15 cellular contexts compared by ENCODE assay signal in genomic region chr2:160096414-160096813, GRCh38. TPM values are rescaled to one million over a fixed set of nuclear protein-coding genes. Genes with fewer than 3 reads are reported as not detected.
DNase-seq lines count a peak whose midpoint lies in the region; ATAC-seq and TF ChIP-seq lines count a peak whose summit lies in the region.
"Had no signal": no experiment of that assay in that cellular context is flagged by ENCODE, and none has a peak within 500 bp of the region (broad histone marks: within the 10 kb centered on the region; RNA-seq: fewer than 3 reads in every experiment).

No MANE protein-coding gene starts in this region.

- peaks cover 0 to 4% of the 10 kb centered on the region in 2 donors for H3K4me1 Mint-ChIP-seq in stimulated activated naive B cell treated with anti-CD40 and anti-IgM and Interleukin-4, amounts not matched to agents 10 μg/mL and 1 μg/mL and 100 μg/mL, for 72 hours

- no peak for TF ChIP-seq POLR2A in erythroblast (IDR thresholded peaks at IDR 0.05; ENCODE audit: low read length)

- H3K9me3 Mint-ChIP-seq in stimulated activated naive B cell treated with anti-CD40 and anti-IgM and Interleukin-4, amounts not matched to agents 10 μg/mL and 1 μg/mL and 100 μg/mL, for 72 hours = peaks cover 2 to 15% of the 10 kb centered on the region in 2 donors

- H3K27ac Mint-ChIP-seq in stimulated activated naive B cell treated with anti-CD40 and anti-IgM and Interleukin-4, amounts not matched to agents 10 μg/mL and 1 μg/mL and 100 μg/mL, for 72 hours = no peak overlapping the region

- peaks cover 0 to 7% of the 10 kb centered on the region in 2 donors for H3K27me3 Mint-ChIP-seq in stimulated activated naive B cell treated with anti-CD40 and anti-IgM and Interleukin-4, amounts not matched to agents 10 μg/mL and 1 μg/mL and 100 μg/mL, for 72 hours

- DNase-seq in stimulated activated CD4-positive, alpha-beta T cell treated with anti-CD3 and anti-CD28 coated beads, Interleukin-15, amount 100 ng/mL, for 24 hours = peak; percentile 35
- DNase-seq in stimulated activated CD4-positive, alpha-beta T cell treated with anti-CD3 and anti-CD28 coated beads, Interleukin-4, amount 100 ng/mL, for 1 hour = no peak
- DNase-seq in NOMO-1 treated with DMSO at 0.1 percent for 48 hours (lab: John Stamatoyannopoulos, UW; ENCODE audit: unreplicated experiment) = peak; percentile 74
- DNase-seq in stimulated activated naive B cell treated with anti-CD40 and anti-IgM and Interleukin-4, amounts not matched to agents 10 μg/mL and 1 μg/mL and 100 μg/mL, for 72 hours = peak; percentile 17
- no peak for DNase-seq in NCI-H128 (lab: John Stamatoyannopoulos, UW; ENCODE audit: unreplicated experiment)
- DNase-seq in erythroblast (lab: John Stamatoyannopoulos, UW) = no peak
- DNase-seq in A172 (ENCODE audit: low spot score) = no peak
- DNase-seq: cerebellar nuclear complex, glutamatergic neuron, KBM-7, kidney glomerular epithelial cell, NCI-H2029 treated with DMSO at 0.1 percent for 48 hours, T-helper 9 cell had no signal

- peak; percentile 77 for ATAC-seq in HG02588 (IDR thresholded peaks at IDR 0.05; ENCODE audit: unreplicated experiment)
- ATAC-seq in stimulated activated naive B cell treated with anti-CD40 and anti-IgM and Interleukin-4, amounts not matched to agents 10 μg/mL and 1 μg/mL and 100 μg/mL, for 72 hours (replicated peaks) = peak; percentile 96 to 98

- H3K36me3 Mint-ChIP-seq in stimulated activated naive B cell treated with anti-CD40 and anti-IgM and Interleukin-4, amounts not matched to agents 10 μg/mL and 1 μg/mL and 100 μg/mL, for 72 hours = peaks cover 2 to 4% of the 10 kb centered on the region in 2 donors

- H3K4me3 Mint-ChIP-seq in stimulated activated naive B cell treated with anti-CD40 and anti-IgM and Interleukin-4, amounts not matched to agents 10 μg/mL and 1 μg/mL and 100 μg/mL, for 72 hours = no peak overlapping the region

RNA-seq across cellular contexts. Expression of gene PLA2R1, which starts 34.0 kb away (rescaled TPM):
- 1.7 and 2.5 TPM in 2 replicates for total RNA-seq in A172 (2014; rRNA removed; shearing (Covaris generic))
- total RNA-seq: activated CD8-positive, alpha-beta memory T cell treated with anti-CD3 and anti-CD28 coated beads for 36 hours had no signal

Comparison
In these comparisons a context has a peak if more than half of its experiments do, and no peak if none do; other contexts are left out.
1. DNase-seq: peak in stimulated activated CD4-positive, alpha-beta T cell treated with anti-CD3 and anti-CD28 coated beads, Interleukin-15, amount 100 ng/mL, for 24 hours (single experiment), NOMO-1 treated with DMSO at 0.1 percent for 48 hours (single experiment) and stimulated activated naive B cell treated with anti-CD40 and anti-IgM and Interleukin-4, amounts not matched to agents 10 μg/mL and 1 μg/mL and 100 μg/mL, for 72 hours (single experiment); none in stimulated activated CD4-positive, alpha-beta T cell treated with anti-CD3 and anti-CD28 coated beads, Interleukin-4, amount 100 ng/mL, for 1 hour (single experiment), NCI-H128 (single experiment), erythroblast (0 of 2) and A172 (single experiment).